ENCODE assay signal across 24 cellular contexts in the genomic region with DNA sequence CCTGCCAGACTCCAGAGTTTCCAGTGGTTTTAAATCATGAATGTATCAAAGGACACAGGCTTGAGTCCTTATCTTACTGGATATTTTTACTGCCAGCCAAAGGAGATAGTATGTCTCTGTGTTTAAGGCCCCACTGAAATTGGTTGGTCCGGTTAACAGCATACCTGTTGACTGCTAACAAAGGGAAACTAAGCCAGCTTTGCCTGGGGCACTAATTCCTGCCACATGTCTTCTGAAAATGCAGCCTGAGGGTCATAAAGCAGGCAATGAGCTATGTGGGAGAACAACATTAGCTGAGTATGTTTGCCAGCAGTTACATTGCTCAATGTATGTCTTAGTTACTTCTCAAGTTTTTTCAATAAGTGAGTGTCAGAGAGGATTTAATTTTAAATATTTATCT.
"Had no signal": no experiment of that assay in that cellular context is flagged by ENCODE, and none has a peak within 500 bp of the region (broad histone marks: within the 10 kb centered on the region; RNA-seq: fewer than 3 reads in every experiment).

No MANE protein-coding gene starts in this region.

- H3K27ac ChIP-seq: epithelial cell of prostate, tibial nerve, WERI-Rb-1 had no signal

- DNase-seq: activated CD4-positive, alpha-beta memory T cell treated with anti-CD3 and anti-CD28 coated beads for 36 hours; activated CD4-positive, alpha-beta T cell treated with anti-CD3 and anti-CD28 coated beads for 48 hours; activated CD8-positive, alpha-beta memory T cell treated with anti-CD3 and anti-CD28 coated beads, Interleukin-2, amount 50 U/mL, for 4 hours; activated gamma-delta T cell; activated naive CD4-positive, alpha-beta T cell treated with anti-CD3 and anti-CD28 coated beads, Interleukin-2, amount 10 ng/mL, durations not matched to agents 7 days and 5 days; activated naive CD8-positive, alpha-beta T cell treated with anti-CD3 and anti-CD28 coated beads, Interleukin-2, amount 10 ng/mL, durations not matched to agents 7 days and 5 days; activated T-cell treated with anti-CD3 and anti-CD28 coated beads, Interleukin-2, amount 50 U/mL, for 1 hour; amygdala; central memory CD4-positive, alpha-beta T cell; effector CD4-positive, alpha-beta T cell; head of caudate nucleus; hippocampal formation; kidney; posterior cingulate gyrus; right cardiac atrium; stimulated activated CD4-positive, alpha-beta T cell treated with anti-CD3 and anti-CD28 coated beads, Interleukin-15, amount 100 ng/mL, for 24 hours; stimulated activated naive CD4-positive, alpha-beta T cell treated with Interleukin-2 at 50 U/mL for 16 hours; WERI-Rb-1 had no signal

- ATAC-seq: right cardiac atrium had no signal

- H3K27me3 ChIP-seq: tibial nerve had no signal

- H3K36me3 Mint-ChIP-seq: activated CD4-positive, alpha-beta memory T cell treated with anti-CD3 and anti-CD28 coated beads for 36 hours; activated naive CD4-positive, alpha-beta T cell treated with anti-CD3 and anti-CD28 coated beads, Interleukin-2, amount 10 ng/mL, durations not matched to agents 7 days and 5 days; activated naive CD8-positive, alpha-beta T cell treated with anti-CD3 and anti-CD28 coated beads, Interleukin-2, amount 10 ng/mL, durations not matched to agents 7 days and 5 days; memory B cell had no signal

- H3K4me1 Mint-ChIP-seq: activated naive CD4-positive, alpha-beta T cell treated with anti-CD3 and anti-CD28 coated beads, Interleukin-2, amount 10 ng/mL, durations not matched to agents 7 days and 5 days; activated naive CD8-positive, alpha-beta T cell treated with anti-CD3 and anti-CD28 coated beads, Interleukin-2, amount 10 ng/mL, durations not matched to agents 7 days and 5 days; memory B cell; nephron had no signal

- H3K4me3 Mint-ChIP-seq: activated CD4-positive, alpha-beta memory T cell treated with anti-CD3 and anti-CD28 coated beads for 36 hours; activated naive CD4-positive, alpha-beta T cell treated with anti-CD3 and anti-CD28 coated beads, Interleukin-2, amount 10 ng/mL, durations not matched to agents 7 days and 5 days; activated naive CD8-positive, alpha-beta T cell treated with anti-CD3 and anti-CD28 coated beads, Interleukin-2, amount 10 ng/mL, durations not matched to agents 7 days and 5 days; activated T-helper 1 cell treated with anti-CD3 and anti-CD28 coated beads, Interleukin-12 subunit alpha, Interleukin-12 subunit beta, Interleukin-2, Interleukin-4 antibody, amounts not matched to agents 30 ng/mL and 10 ng/mL and 1 ng/mL, durations not matched to agents 14 hours and 24 hours and 36 hours; dendritic cell treated with granulocyte-macrophage colony-stimulating factor and Interleukin-4, amounts not matched to agents 40 ng/mL and 50 ng/mL, for 4 days; memory B cell; nephron had no signal

- H3K36me3 ChIP-seq: tibial nerve, WERI-Rb-1 had no signal

- H3K27me3 Mint-ChIP-seq: activated CD4-positive, alpha-beta memory T cell treated with anti-CD3 and anti-CD28 coated beads for 36 hours; activated naive CD4-positive, alpha-beta T cell treated with anti-CD3 and anti-CD28 coated beads, Interleukin-2, amount 10 ng/mL, durations not matched to agents 7 days and 5 days; dendritic cell treated with granulocyte-macrophage colony-stimulating factor and Interleukin-4, amounts not matched to agents 40 ng/mL and 50 ng/mL, for 4 days; memory B cell had no signal

- H3K4me3 ChIP-seq: tibial nerve had no signal

- H3K27ac Mint-ChIP-seq: activated CD4-positive, alpha-beta memory T cell treated with anti-CD3 and anti-CD28 coated beads for 36 hours; activated naive CD4-positive, alpha-beta T cell treated with anti-CD3 and anti-CD28 coated beads, Interleukin-2, amount 10 ng/mL, durations not matched to agents 7 days and 5 days; activated naive CD8-positive, alpha-beta T cell treated with anti-CD3 and anti-CD28 coated beads, Interleukin-2, amount 10 ng/mL, durations not matched to agents 7 days and 5 days; activated T-helper 1 cell treated with anti-CD3 and anti-CD28 coated beads, Interleukin-12 subunit alpha, Interleukin-12 subunit beta, Interleukin-2, Interleukin-4 antibody, amounts not matched to agents 30 ng/mL and 10 ng/mL and 1 ng/mL, durations not matched to agents 14 hours and 24 hours and 36 hours; dendritic cell treated with granulocyte-macrophage colony-stimulating factor and Interleukin-4, amounts not matched to agents 40 ng/mL and 50 ng/mL, for 4 days; memory B cell; nephron had no signal

- H3K9me3 Mint-ChIP-seq: activated CD4-positive, alpha-beta memory T cell treated with anti-CD3 and anti-CD28 coated beads for 36 hours; activated naive CD4-positive, alpha-beta T cell treated with anti-CD3 and anti-CD28 coated beads, Interleukin-2, amount 10 ng/mL, durations not matched to agents 7 days and 5 days; activated naive CD8-positive, alpha-beta T cell treated with anti-CD3 and anti-CD28 coated beads, Interleukin-2, amount 10 ng/mL, durations not matched to agents 7 days and 5 days; activated T-helper 1 cell treated with anti-CD3 and anti-CD28 coated beads, Interleukin-12 subunit alpha, Interleukin-12 subunit beta, Interleukin-2, Interleukin-4 antibody, amounts not matched to agents 30 ng/mL and 10 ng/mL and 1 ng/mL, durations not matched to agents 14 hours and 24 hours and 36 hours; dendritic cell treated with granulocyte-macrophage colony-stimulating factor and Interleukin-4, amounts not matched to agents 40 ng/mL and 50 ng/mL, for 4 days; memory B cell; nephron had no signal

- H3K9me3 ChIP-seq: tibial nerve had no signal

- H3K4me1 ChIP-seq: tibial nerve had no signal
